Comparison of ENCODE assay signal across 1 cellular context in the genomic region with DNA sequence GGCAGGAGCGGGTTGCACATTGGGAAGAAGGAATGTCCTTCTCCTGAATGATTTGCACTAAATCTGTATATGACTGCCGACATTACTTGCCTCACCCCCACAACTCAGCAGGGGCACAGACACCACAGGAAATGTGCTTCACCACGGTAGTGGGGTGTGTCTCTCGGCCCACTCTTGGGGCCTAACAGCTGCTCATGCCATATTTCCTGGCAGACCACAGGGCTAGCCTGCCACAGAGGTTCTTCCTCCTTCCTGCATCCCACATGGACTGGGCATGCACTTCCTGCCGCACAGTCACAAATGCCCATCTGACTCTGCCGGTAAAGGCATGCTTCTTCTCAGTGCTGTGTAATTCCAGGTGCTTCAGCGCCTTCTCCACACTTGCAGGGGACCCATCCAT.
TF ChIP-seq lines count a peak whose summit lies in the region.

No MANE protein-coding gene starts in this region.

TF ChIP-seq in HepG2, 621 proteins besides CTCF, POLR2A, EP300 and RAD21 (continued from another document):
- TF ChIP-seq, protein P1, sequence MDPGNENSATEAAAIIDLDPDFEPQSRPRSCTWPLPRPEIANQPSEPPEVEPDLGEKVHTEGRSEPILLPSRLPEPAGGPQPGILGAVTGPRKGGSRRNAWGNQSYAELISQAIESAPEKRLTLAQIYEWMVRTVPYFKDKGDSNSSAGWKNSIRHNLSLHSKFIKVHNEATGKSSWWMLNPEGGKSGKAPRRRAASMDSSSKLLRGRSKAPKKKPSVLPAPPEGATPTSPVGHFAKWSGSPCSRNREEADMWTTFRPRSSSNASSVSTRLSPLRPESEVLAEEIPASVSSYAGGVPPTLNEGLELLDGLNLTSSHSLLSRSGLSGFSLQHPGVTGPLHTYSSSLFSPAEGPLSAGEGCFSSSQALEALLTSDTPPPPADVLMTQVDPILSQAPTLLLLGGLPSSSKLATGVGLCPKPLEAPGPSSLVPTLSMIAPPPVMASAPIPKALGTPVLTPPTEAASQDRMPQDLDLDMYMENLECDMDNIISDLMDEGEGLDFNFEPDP (CRISPR knock-in tag; conservative IDR thresholded peaks at IDR 0.05) = 0 out of 2 replicates have a peak, but pooled peaks have one; percentile 36
- TF ChIP-seq, protein P2, sequence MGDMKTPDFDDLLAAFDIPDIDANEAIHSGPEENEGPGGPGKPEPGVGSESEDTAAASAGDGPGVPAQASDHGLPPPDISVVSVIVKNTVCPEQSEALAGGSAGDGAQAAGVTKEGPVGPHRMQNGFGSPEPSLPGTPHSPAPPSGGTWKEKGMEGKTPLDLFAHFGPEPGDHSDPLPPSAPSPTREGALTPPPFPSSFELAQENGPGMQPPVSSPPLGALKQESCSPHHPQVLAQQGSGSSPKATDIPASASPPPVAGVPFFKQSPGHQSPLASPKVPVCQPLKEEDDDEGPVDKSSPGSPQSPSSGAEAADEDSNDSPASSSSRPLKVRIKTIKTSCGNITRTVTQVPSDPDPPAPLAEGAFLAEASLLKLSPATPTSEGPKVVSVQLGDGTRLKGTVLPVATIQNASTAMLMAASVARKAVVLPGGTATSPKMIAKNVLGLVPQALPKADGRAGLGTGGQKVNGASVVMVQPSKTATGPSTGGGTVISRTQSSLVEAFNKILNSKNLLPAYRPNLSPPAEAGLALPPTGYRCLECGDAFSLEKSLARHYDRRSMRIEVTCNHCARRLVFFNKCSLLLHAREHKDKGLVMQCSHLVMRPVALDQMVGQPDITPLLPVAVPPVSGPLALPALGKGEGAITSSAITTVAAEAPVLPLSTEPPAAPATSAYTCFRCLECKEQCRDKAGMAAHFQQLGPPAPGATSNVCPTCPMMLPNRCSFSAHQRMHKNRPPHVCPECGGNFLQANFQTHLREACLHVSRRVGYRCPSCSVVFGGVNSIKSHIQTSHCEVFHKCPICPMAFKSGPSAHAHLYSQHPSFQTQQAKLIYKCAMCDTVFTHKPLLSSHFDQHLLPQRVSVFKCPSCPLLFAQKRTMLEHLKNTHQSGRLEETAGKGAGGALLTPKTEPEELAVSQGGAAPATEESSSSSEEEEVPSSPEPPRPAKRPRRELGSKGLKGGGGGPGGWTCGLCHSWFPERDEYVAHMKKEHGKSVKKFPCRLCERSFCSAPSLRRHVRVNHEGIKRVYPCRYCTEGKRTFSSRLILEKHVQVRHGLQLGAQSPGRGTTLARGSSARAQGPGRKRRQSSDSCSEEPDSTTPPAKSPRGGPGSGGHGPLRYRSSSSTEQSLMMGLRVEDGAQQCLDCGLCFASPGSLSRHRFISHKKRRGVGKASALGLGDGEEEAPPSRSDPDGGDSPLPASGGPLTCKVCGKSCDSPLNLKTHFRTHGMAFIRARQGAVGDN (CRISPR knock-in tag; IDR thresholded peaks at IDR 0.05) = 0 out of 2 replicates have a peak, but pooled peaks have one; percentile 24
- no peak for TF ChIP-seq TSC22D2 (CRISPR knock-in tag; IDR thresholded peaks at IDR 0.05; ENCODE audit: borderline replicate concordance)
- TF ChIP-seq, protein P3, sequence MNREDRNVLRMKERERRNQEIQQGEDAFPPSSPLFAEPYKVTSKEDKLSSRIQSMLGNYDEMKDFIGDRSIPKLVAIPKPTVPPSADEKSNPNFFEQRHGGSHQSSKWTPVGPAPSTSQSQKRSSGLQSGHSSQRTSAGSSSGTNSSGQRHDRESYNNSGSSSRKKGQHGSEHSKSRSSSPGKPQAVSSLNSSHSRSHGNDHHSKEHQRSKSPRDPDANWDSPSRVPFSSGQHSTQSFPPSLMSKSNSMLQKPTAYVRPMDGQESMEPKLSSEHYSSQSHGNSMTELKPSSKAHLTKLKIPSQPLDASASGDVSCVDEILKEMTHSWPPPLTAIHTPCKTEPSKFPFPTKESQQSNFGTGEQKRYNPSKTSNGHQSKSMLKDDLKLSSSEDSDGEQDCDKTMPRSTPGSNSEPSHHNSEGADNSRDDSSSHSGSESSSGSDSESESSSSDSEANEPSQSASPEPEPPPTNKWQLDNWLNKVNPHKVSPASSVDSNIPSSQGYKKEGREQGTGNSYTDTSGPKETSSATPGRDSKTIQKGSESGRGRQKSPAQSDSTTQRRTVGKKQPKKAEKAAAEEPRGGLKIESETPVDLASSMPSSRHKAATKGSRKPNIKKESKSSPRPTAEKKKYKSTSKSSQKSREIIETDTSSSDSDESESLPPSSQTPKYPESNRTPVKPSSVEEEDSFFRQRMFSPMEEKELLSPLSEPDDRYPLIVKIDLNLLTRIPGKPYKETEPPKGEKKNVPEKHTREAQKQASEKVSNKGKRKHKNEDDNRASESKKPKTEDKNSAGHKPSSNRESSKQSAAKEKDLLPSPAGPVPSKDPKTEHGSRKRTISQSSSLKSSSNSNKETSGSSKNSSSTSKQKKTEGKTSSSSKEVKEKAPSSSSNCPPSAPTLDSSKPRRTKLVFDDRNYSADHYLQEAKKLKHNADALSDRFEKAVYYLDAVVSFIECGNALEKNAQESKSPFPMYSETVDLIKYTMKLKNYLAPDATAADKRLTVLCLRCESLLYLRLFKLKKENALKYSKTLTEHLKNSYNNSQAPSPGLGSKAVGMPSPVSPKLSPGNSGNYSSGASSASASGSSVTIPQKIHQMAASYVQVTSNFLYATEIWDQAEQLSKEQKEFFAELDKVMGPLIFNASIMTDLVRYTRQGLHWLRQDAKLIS (CRISPR knock-in tag; IDR thresholded peaks at IDR 0.05) = no peak
